Comparison of ENCODE assay signal across 24 cellular contexts in the genomic region with DNA sequence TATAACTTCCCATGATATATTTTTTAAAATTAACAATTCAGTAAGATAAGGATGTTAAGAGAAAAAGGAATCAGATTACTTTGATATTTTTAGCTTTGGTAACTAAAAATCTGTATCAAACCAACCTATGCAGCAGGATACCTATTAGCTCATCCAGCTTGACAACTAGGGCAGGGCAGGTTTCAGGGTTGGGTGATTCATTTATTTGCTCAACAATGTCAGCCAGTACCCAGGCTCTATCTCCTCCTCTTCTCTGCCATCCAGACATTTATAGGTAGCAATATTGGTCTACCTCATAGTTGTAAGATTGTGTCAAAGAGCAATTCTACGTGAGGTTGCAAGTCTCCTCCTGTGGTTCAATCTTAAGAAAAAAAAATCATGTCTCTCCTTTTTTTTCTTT.
"Had no signal": no experiment of that assay in that cellular context is flagged by ENCODE, and none has a peak within 500 bp of the region (broad histone marks: within the 10 kb centered on the region; RNA-seq: fewer than 3 reads in every experiment).

No MANE protein-coding gene starts in this region.

- ATAC-seq: activated T-cell treated with anti-CD3 and anti-CD28 coated beads, Interleukin-2, amount 50 U/mL, for 72 hours; gastroesophageal sphincter; left lung; naive thymus-derived CD4-positive, alpha-beta T cell; right lobe of liver had no signal

- DNase-seq: activated CD4-positive, alpha-beta memory T cell treated with anti-CD3 and anti-CD28 coated beads for 36 hours; activated CD4-positive, alpha-beta T cell treated with anti-CD3 and anti-CD28 coated beads for 48 hours; activated effector memory CD4-positive, alpha-beta T cell treated with Interleukin-2 at 50 U/mL for 16 hours; activated naive CD4-positive, alpha-beta T cell treated with anti-CD3 and anti-CD28 coated beads for 36 hours; activated naive CD8-positive, alpha-beta T cell treated with anti-CD3 and anti-CD28 coated beads, Interleukin-2, amount 10 ng/mL, durations not matched to agents 7 days and 5 days; activated T-cell treated with anti-CD3 and anti-CD28 coated beads, Interleukin-2, amount 50 U/mL, for 72 hours; amniotic stem cell; caudate nucleus; dermis blood vessel endothelial cell; effector CD8-positive, alpha-beta T cell; esophagus squamous epithelium; head of caudate nucleus; left lung; naive thymus-derived CD4-positive, alpha-beta T cell; posterior cingulate gyrus; right lobe of liver; stimulated activated CD4-positive, alpha-beta T cell treated with anti-CD3 and anti-CD28 coated beads, Interleukin-1b, Interleukin-23, amount 100 ng/mL, for 48 hours; substantia nigra; tibial artery; uterus had no signal

- H3K4me3 ChIP-seq: esophagus squamous epithelium, gastroesophageal sphincter, left lung, lung, neural progenitor cell, right lobe of liver, skin epidermis, tibial artery, uterus had no signal
